1 cellular context compared by ENCODE assay signal in genomic region chr11:578276-579035, GRCh38.
TF ChIP-seq lines count a peak whose summit lies in the region.

No MANE protein-coding gene starts in this region.

TF ChIP-seq in liver, 16 proteins besides CTCF, POLR2A, EP300 and RAD21 (continued from another document):
- peak; percentile 48 for TF ChIP-seq MAX (IDR thresholded peaks at IDR 0.05)
- no peak for TF ChIP-seq FOXA2 (IDR thresholded peaks at IDR 0.05)
- peak in 1 of 2 donors; percentile 68 for TF ChIP-seq JUND (IDR thresholded peaks at IDR 0.05)
- peak; percentile 16 for TF ChIP-seq ATF3 (IDR thresholded peaks at IDR 0.05)
- TF ChIP-seq HNF4A (conservative IDR thresholded peaks at IDR 0.05) = peak; percentile 98 to 99
- TF ChIP-seq RXRA (IDR thresholded peaks at IDR 0.05) = peak; percentile 96
- TF ChIP-seq EGR1 (IDR thresholded peaks at IDR 0.05; ENCODE audit: low read depth in 2 of 2) = no peak
